ENCODE assay signal across 11 cellular contexts in the genomic region with DNA sequence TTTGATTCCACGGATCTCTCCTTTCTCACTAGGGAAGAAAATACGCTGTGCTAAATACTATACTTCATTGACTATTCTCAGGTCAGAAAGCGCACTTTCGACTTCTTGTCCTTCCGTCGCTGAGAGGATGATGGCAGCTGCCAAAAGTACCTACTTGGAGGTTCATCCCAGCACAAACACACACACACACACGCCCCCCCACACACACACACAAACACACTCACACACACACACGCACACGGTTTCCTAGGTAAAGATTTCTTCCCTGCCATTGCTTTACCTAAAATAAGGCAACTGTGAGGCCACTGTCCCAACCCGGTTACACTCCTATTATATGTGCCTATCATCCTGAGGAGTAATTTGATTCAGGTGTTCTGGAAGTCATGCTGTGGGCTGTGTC. TPM values are rescaled to one million over a fixed set of nuclear protein-coding genes. Genes with fewer than 3 reads are reported as not detected.
A peak's percentile ranks its signal among the peaks of the same experiment; 100 is the strongest.
DNase-seq lines count a peak whose midpoint lies in the region; ATAC-seq and TF ChIP-seq lines count a peak whose summit lies in the region.
"Not testable (repeated sequence)": the region's sequence is repeated elsewhere in the genome, so short reads cannot be mapped to it uniquely, and the experiment has no call there.
"Had no signal": no experiment of that assay in that cellular context is flagged by ENCODE, and none has a peak within 500 bp of the region (broad histone marks: within the 10 kb centered on the region; RNA-seq: fewer than 3 reads in every experiment).

No MANE protein-coding gene starts in this region.

- DNase-seq in activated B cell treated with CpG ODN at 0.5 μM for 24 hours (peak; percentile 14), activated T-cell treated with anti-CD3 and anti-CD28 coated beads for 1 hour (ENCODE audit: low read depth) (peak; percentile 11), ascending aorta (ENCODE audit: low spot score in 2 of 2) (peak; percentile 34 to 84), heart left ventricle (peak in 4 of 5 donors; percentile 6 to 73 (median 50)), mesothelial cell of epicardium (ENCODE audit: low spot score in 2 of 2, unreplicated experiment in 2 of 2) (peak; percentile 40 to 43), sigmoid colon (peak; percentile 87), suprapubic skin (ENCODE audit: low spot score in 2 of 2) (peak; percentile 84 to 93)

- intact Hi-C loops in activated B cell treated with CpG ODN at 0.5 μM for 24 hours (cut with micrococcal nuclease); ascending aorta (cut with DNase I); heart left ventricle (cut with DNase I); sigmoid colon (cut with DNase I): not testable (repeated sequence)

- H3K9me3 ChIP-seq in ascending aorta, heart left ventricle, sigmoid colon, suprapubic skin: not testable (repeated sequence)

- 82 to 85% (median 84%) methylated on average over 5 to 8 of the region's 10 CpGs for WGBS in heart left ventricle, 4 donors
- WGBS in sigmoid colon, 2 donors, result 87 to 88% methylated on average over 5 of the region's 10 CpGs
- 88% methylated on average over 8 of the region's 10 CpGs for WGBS in suprapubic skin

- not testable (repeated sequence) for H3K4me3 Mint-ChIP-seq in activated B cell treated with CpG ODN at 0.5 μM for 24 hours, mesothelial cell of epicardium

- not testable (repeated sequence) for H3K27me3 Mint-ChIP-seq in activated B cell treated with CpG ODN at 0.5 μM for 24 hours; mesothelial cell of epicardium (ENCODE audit: low read depth)

- H3K4me1 ChIP-seq in ascending aorta, heart left ventricle, sigmoid colon, suprapubic skin: not testable (repeated sequence)

- not testable (repeated sequence) for H3K9me3 Mint-ChIP-seq in activated B cell treated with CpG ODN at 0.5 μM for 24 hours, mesothelial cell of epicardium

- not testable (repeated sequence) for H3K27me3 ChIP-seq in ascending aorta, heart left ventricle, sigmoid colon, suprapubic skin

- H3K4me1 Mint-ChIP-seq in activated B cell treated with CpG ODN at 0.5 μM for 24 hours, mesothelial cell of epicardium: not testable (repeated sequence)

- ATAC-seq in activated B cell treated with CpG ODN at 0.5 μM for 24 hours (ENCODE audit: low read depth); heart left ventricle: not testable (repeated sequence)

- not testable (repeated sequence) for TF ChIP-seq POLR2A in heart left ventricle (IDR thresholded peaks at IDR 0.05); sigmoid colon (IDR thresholded peaks at IDR 0.05); suprapubic skin (IDR thresholded peaks at IDR 0.05)

- H3K36me3 ChIP-seq in ascending aorta, heart left ventricle, sigmoid colon, suprapubic skin: not testable (repeated sequence)

- not testable (repeated sequence) for TF ChIP-seq CTCF in activated B cell treated with CpG ODN at 0.5 μM for 24 hours (IDR thresholded peaks at IDR 0.05); ascending aorta (IDR thresholded peaks at IDR 0.05); heart left ventricle (IDR thresholded peaks at IDR 0.05); mesothelial cell of epicardium (IDR thresholded peaks at IDR 0.05; ENCODE audit: unreplicated experiment); sigmoid colon (IDR thresholded peaks at IDR 0.05); suprapubic skin (IDR thresholded peaks at IDR 0.05)

- not testable (repeated sequence) for H3K4me3 ChIP-seq in ascending aorta, heart left ventricle, sigmoid colon, suprapubic skin

- not testable (repeated sequence) for H3K27ac Mint-ChIP-seq in activated B cell treated with CpG ODN at 0.5 μM for 24 hours, mesothelial cell of epicardium

- TF ChIP-seq EP300 in sigmoid colon (IDR thresholded peaks at IDR 0.05); suprapubic skin (IDR thresholded peaks at IDR 0.05): not testable (repeated sequence)

- H3K27ac ChIP-seq in ascending aorta, heart left ventricle, sigmoid colon, suprapubic skin: not testable (repeated sequence)

- not testable (repeated sequence) for H3K36me3 Mint-ChIP-seq in activated B cell treated with CpG ODN at 0.5 μM for 24 hours (ENCODE audit: low read depth); mesothelial cell of epicardium

- POLR2A ChIA-PET in activated B cell treated with CpG ODN at 0.5 μM for 24 hours (lab: Charles Lee), result not testable (repeated sequence)

- CTCF ChIA-PET in activated B cell treated with CpG ODN at 0.5 μM for 24 hours (lab: Charles Lee), result not testable (repeated sequence)

RNA-seq across cellular contexts. Expression of a gene that starts 4.3 kb away (rescaled TPM):
- total RNA-seq in activated B cell treated with CpG ODN at 0.5 μM for 24 hours, result not detected in 2 replicates
- not detected for total RNA-seq in ascending aorta
- not detected for total RNA-seq in heart left ventricle
- not detected for polyA plus RNA-seq in heart left ventricle
- total RNA-seq in mesothelial cell of epicardium, result not detected in 3 replicates
- not detected for total RNA-seq in sigmoid colon
- polyA plus RNA-seq in sigmoid colon, result not detected
- not detected for total RNA-seq in suprapubic skin
- total RNA-seq: HFFc6, M059J, skeletal muscle tissue had no signal
- polyA plus RNA-seq: adipose tissue had no signal

RNA-seq across cellular contexts. Expression of a gene that starts 9.0 kb away (rescaled TPM):
- total RNA-seq in activated B cell treated with CpG ODN at 0.5 μM for 24 hours, result not detected in 2 replicates
- total RNA-seq in ascending aorta, result not detected
- not detected for total RNA-seq in heart left ventricle
- polyA plus RNA-seq in heart left ventricle, result not detected
- total RNA-seq in mesothelial cell of epicardium, result not detected in 3 replicates
- not detected for total RNA-seq in sigmoid colon
- polyA plus RNA-seq in sigmoid colon, result not detected
- not detected for total RNA-seq in suprapubic skin
- total RNA-seq: HFFc6, M059J, skeletal muscle tissue had no signal
- polyA plus RNA-seq: adipose tissue had no signal

RNA-seq across cellular contexts. Expression of a gene that starts 13.8 kb away (rescaled TPM):
- total RNA-seq in activated B cell treated with CpG ODN at 0.5 μM for 24 hours (not detected in 2 replicates), ascending aorta (not detected), heart left ventricle (not detected), mesothelial cell of epicardium (not detected in 3 replicates), sigmoid colon (not detected), suprapubic skin (not detected)
- polyA plus RNA-seq in heart left ventricle (not detected), sigmoid colon (not detected)
- total RNA-seq: HFFc6, M059J, skeletal muscle tissue had no signal
- polyA plus RNA-seq: adipose tissue had no signal

RNA-seq across cellular contexts. Expression of a gene that starts 18.5 kb away (rescaled TPM):
- total RNA-seq in activated B cell treated with CpG ODN at 0.5 μM for 24 hours, result not detected in 2 replicates
- not detected for total RNA-seq in ascending aorta
- total RNA-seq in heart left ventricle, result not detected
- polyA plus RNA-seq in heart left ventricle, result not detected
- not detected in 3 replicates for total RNA-seq in mesothelial cell of epicardium
- not detected for total RNA-seq in sigmoid colon
- polyA plus RNA-seq in sigmoid colon, result not detected
- total RNA-seq in suprapubic skin, result not detected
- total RNA-seq: HFFc6, M059J, skeletal muscle tissue had no signal
- polyA plus RNA-seq: adipose tissue had no signal

RNA-seq across cellular contexts. Expression of a gene that starts 23.3 kb away (rescaled TPM):
- total RNA-seq in activated B cell treated with CpG ODN at 0.5 μM for 24 hours (not detected in 2 replicates), ascending aorta (not detected), heart left ventricle (not detected), mesothelial cell of epicardium (not detected in 3 replicates), sigmoid colon (not detected), suprapubic skin (not detected)
- polyA plus RNA-seq in heart left ventricle (not detected), sigmoid colon (not detected)
- total RNA-seq: HFFc6, M059J, skeletal muscle tissue had no signal
- polyA plus RNA-seq: adipose tissue had no signal

Comparison
In these comparisons a context has a peak if more than half of its experiments do, and no peak if none do; other contexts are left out.
1. DNase-seq: peak in every context shown above with its lines; median percentile 88 in suprapubic skin; 87 in sigmoid colon; 59 in ascending aorta; 50 in heart left ventricle; 42 in mesothelial cell of epicardium; 14 in activated B cell treated with CpG ODN at 0.5 μM for 24 hours; 11 in activated T-cell treated with anti-CD3 and anti-CD28 coated beads for 1 hour.